Comparison of ENCODE assay signal across 14 cellular contexts in the genomic region with DNA sequence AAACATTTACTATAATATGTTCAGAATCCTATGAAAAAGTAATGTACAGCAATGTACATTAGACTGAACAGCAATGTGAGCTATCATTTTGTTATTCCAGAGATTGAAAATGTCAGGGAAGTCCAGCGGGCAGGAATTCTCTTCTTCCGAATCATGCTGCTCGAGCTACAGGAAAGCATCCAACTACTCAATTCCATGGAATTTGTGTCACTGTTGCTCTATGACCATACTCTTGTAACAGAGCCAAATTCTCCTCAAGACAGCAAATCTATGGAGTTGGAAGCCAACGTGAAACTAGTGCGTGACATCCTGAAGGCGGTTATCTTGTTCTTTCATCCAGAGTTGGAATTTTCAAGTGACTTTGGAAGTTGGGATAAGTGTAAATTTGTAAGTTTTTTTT. TPM values are rescaled to one million over a fixed set of nuclear protein-coding genes. Genes with fewer than 3 reads are reported as not detected.
DNase-seq lines count a peak whose midpoint lies in the region; ATAC-seq lines count a peak whose summit lies in the region.
"Had no signal": no experiment of that assay in that cellular context is flagged by ENCODE, and none has a peak within 500 bp of the region (broad histone marks: within the 10 kb centered on the region; RNA-seq: fewer than 3 reads in every experiment).

No MANE protein-coding gene starts in this region.

- H3K4me2 ChIP-seq in skeletal muscle satellite cell (ENCODE audit: low read length): peak overlapping the region; percentile 23

- H3K4me3 ChIP-seq in SK-N-MC (no peak overlapping the region), skeletal muscle satellite cell (ENCODE audit: low read length) (no peak overlapping the region)
- H3K4me3 ChIP-seq: GM12878 had no signal

- no peaks in the 10 kb centered on the region for H3K9me3 ChIP-seq in SK-N-MC (ENCODE audit: low read depth, low read length)
- H3K9me3 ChIP-seq in skeletal muscle satellite cell (replicated peaks; ENCODE audit: low read length): no peaks in the 10 kb centered on the region
- H3K9me3 ChIP-seq: Caco-2 had no signal

- intact Hi-C loops in left colon (cut with DNase I, micrococcal nuclease): no loop called here

- H3K36me3 ChIP-seq in SK-N-MC (ENCODE audit: insufficient read depth, low read length) (no peaks in the 10 kb centered on the region), skeletal muscle satellite cell (ENCODE audit: insufficient read depth, low read length) (no peaks in the 10 kb centered on the region)

- ATAC-seq in HG02884 (IDR thresholded peaks at IDR 0.05; ENCODE audit: unreplicated experiment): no peak
- no peak for ATAC-seq in left colon
- ATAC-seq: GM12878, HepG2 had no signal

- DNase-seq in GM04503 (ENCODE audit: low read depth): peak; percentile 71
- no peak for DNase-seq in SK-N-MC (ENCODE audit: low read depth, low spot score)
- peak; percentile 52 for DNase-seq in fibroblast of gingiva (ENCODE audit: low read depth)
- no peak for DNase-seq in mucosa of gallbladder (ENCODE audit: low spot score)
- DNase-seq in left colon: no peak
- DNase-seq: activated CD4-positive, alpha-beta T cell treated with anti-CD3 and anti-CD28 coated beads for 48 hours; activated effector memory CD4-positive, alpha-beta T cell treated with Interleukin-2 at 50 U/mL for 16 hours; Caco-2; hypothalamus; NCI-H1694 had no signal

- H3K4me1 ChIP-seq in skeletal muscle satellite cell (ENCODE audit: control insufficient read depth, insufficient read depth, low read length): peaks cover 16% of the 10 kb centered on the region
- H3K4me1 ChIP-seq: Caco-2 had no signal

- H3K27me3 ChIP-seq in skeletal muscle satellite cell (ENCODE audit: control insufficient read depth, insufficient read depth, low read length): peaks cover 4% of the 10 kb centered on the region

- peak overlapping the region; percentile 74 for H3K27ac ChIP-seq in SK-N-MC

- H3K9ac ChIP-seq in SK-N-MC (ENCODE audit: insufficient read length) (no peak overlapping the region), skeletal muscle satellite cell (ENCODE audit: low read depth, low read length) (no peak overlapping the region)

RNA-seq across cellular contexts. Expression of a gene that starts 24.8 kb away (rescaled TPM):
- 4.4 and 6.8 TPM in 2 replicates for total RNA-seq in skeletal muscle satellite cell (2012; rRNA removed)
- total RNA-seq in mucosa of gallbladder (23.1 TPM), left colon (10 to 100 TPM; 19.9 to 28.0 TPM)

Comparison
In these comparisons a context has a peak if more than half of its experiments do, and no peak if none do; other contexts are left out.
1. DNase-seq: peak in GM04503 (single experiment) and fibroblast of gingiva (single experiment); none in SK-N-MC (single experiment), mucosa of gallbladder (single experiment) and left colon (0 of 2).